ENCODE assay signal across 24 cellular contexts in the genomic region with DNA sequence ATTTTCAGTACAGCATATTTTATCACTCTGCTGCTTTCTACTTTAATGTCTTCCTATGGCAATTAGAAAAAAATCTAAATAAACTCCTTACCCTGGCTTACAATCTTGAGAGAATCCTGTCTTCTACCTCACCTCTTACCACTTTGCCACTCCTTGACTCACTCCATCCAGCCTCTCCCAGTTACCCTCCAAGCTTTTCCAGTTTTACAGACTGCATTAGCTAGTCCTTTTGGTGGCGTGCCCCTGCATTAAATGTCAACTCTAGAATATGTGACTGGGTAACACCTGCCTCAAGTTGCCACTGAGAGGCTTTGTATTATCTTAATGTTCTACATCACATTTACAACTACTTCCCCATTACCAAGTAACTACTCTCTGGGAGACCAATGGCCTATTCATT. TPM values are rescaled to one million over a fixed set of nuclear protein-coding genes. Genes with fewer than 3 reads are reported as not detected.
"Had no signal": no experiment of that assay in that cellular context is flagged by ENCODE, and none has a peak within 500 bp of the region (broad histone marks: within the 10 kb centered on the region; RNA-seq: fewer than 3 reads in every experiment).

No MANE protein-coding gene starts in this region.

- H3K27ac ChIP-seq: esophagus muscularis mucosa, parathyroid adenoma, uterus had no signal

- H3K36me3 ChIP-seq: esophagus muscularis mucosa, uterus had no signal

- FAIRE-seq: astrocyte, frontal cortex had no signal

- H3K27ac Mint-ChIP-seq: activated T-cell treated with anti-CD3 and anti-CD28 coated beads, Interleukin-2, amount 50 U/mL, for 72 hours; memory B cell had no signal

- H3K79me2 ChIP-seq: parathyroid adenoma had no signal

- H3K27me3 Mint-ChIP-seq: memory B cell had no signal

- H3K4me3 Mint-ChIP-seq: activated T-cell treated with anti-CD3 and anti-CD28 coated beads, Interleukin-2, amount 50 U/mL, for 72 hours; memory B cell had no signal

- H3K27me3 ChIP-seq: esophagus muscularis mucosa, uterus had no signal

- H3K4me3 ChIP-seq: esophagus muscularis mucosa, mucosa of descending colon, uterus had no signal

- H3K4me1 ChIP-seq: parathyroid adenoma, uterus had no signal

- H3K9me3 Mint-ChIP-seq: activated T-cell treated with anti-CD3 and anti-CD28 coated beads, Interleukin-2, amount 50 U/mL, for 72 hours; memory B cell had no signal

- H3K9ac ChIP-seq: parathyroid adenoma had no signal

- ATAC-seq: left cardiac atrium, mucosa of descending colon, right cardiac atrium had no signal

- H3K9me3 ChIP-seq: esophagus muscularis mucosa, mucosa of descending colon, uterus had no signal

- DNase-seq: activated CD4-positive, alpha-beta T cell treated with anti-CD3 and anti-CD28 coated beads, Interleukin-2, amount 50 U/mL, for 48 hours; activated gamma-delta T cell; activated naive CD4-positive, alpha-beta T cell treated with anti-CD3 and anti-CD28 coated beads, Interleukin-2, amount 50 U/mL, for 16 hours; activated T-cell treated with anti-CD3 and anti-CD28 coated beads, Interleukin-2, amount 50 U/mL, for 72 hours; central memory CD4-positive, alpha-beta T cell; dermis blood vessel endothelial cell; effector CD8-positive, alpha-beta T cell; islet precursor cell; left cardiac atrium; mucosa of descending colon; nucleus accumbens; right cardiac atrium; stimulated activated CD4-positive, alpha-beta T cell treated with anti-CD3 and anti-CD28 coated beads, Interleukin-12 subunit alpha, Interleukin-12 subunit beta, amount 100 ng/mL, for 4 hours; stimulated activated CD4-positive, alpha-beta T cell treated with anti-CD3 and anti-CD28 coated beads, Interleukin-4, amount 100 ng/mL, for 4 hours; T-helper 1 cell; T-helper 9 cell; trophoblast cell; uterus had no signal

- H2AFZ ChIP-seq: parathyroid adenoma had no signal

RNA-seq across cellular contexts. Expression of gene CDKL2, which starts 7.5 kb away (rescaled TPM):
- total RNA-seq: skeletal muscle tissue had no signal
